ENCODE assay signal across 1 cellular context in genomic region chr13:82597737-82598136, GRCh38.
A peak's percentile ranks its signal among the peaks of the same experiment; 100 is the strongest.
TF ChIP-seq lines count a peak whose summit lies in the region.

No MANE protein-coding gene starts in this region.

TF ChIP-seq in H1, 55 proteins besides CTCF, POLR2A, EP300 and RAD21 (continued from another document):
- no peak for TF ChIP-seq RXRA (IDR thresholded peaks at IDR 0.05; ENCODE audit: insufficient read depth, low read depth, low read length)
- TF ChIP-seq SUZ12 (IDR thresholded peaks at IDR 0.05; ENCODE audit: low read length), result no peak
- no peak for TF ChIP-seq SAP30 (IDR thresholded peaks at IDR 0.05; ENCODE audit: insufficient read depth, insufficient replicate concordance, low read length)
- peak; percentile 84 for TF ChIP-seq SP1 (IDR thresholded peaks at IDR 0.05; ENCODE audit: low read depth, low read length)
- no peak for TF ChIP-seq CBX8 (IDR thresholded peaks at IDR 0.05; ENCODE audit: borderline replicate concordance, low read depth, low read length)
- TF ChIP-seq ATF3 (IDR thresholded peaks at IDR 0.05; ENCODE audit: insufficient read depth, low read depth, low read length), result no peak
- TF ChIP-seq YY1 (IDR thresholded peaks at IDR 0.05; ENCODE audit: low read depth, low read length), result no peak
- no peak for TF ChIP-seq KDM1A (IDR thresholded peaks at IDR 0.05; ENCODE audit: borderline replicate concordance, low read length)
- TF ChIP-seq TAF7 (optimal IDR thresholded peaks at IDR 0.05; ENCODE audit: borderline replicate concordance, low read depth, low read length), result no peak
- no peak for TF ChIP-seq CBX5 (IDR thresholded peaks at IDR 0.05; ENCODE audit: low read depth, low read length)
- no peak for TF ChIP-seq GTF2F1 (IDR thresholded peaks at IDR 0.05; ENCODE audit: borderline replicate concordance, low read depth, low read length)
- no peak for TF ChIP-seq ASH2L (IDR thresholded peaks at IDR 0.05; ENCODE audit: low read length)
- peak; percentile 95 for TF ChIP-seq CHD7 (IDR thresholded peaks at IDR 0.05; ENCODE audit: insufficient replicate concordance, low read length)
- TF ChIP-seq NANOG (IDR thresholded peaks at IDR 0.05; ENCODE audit: insufficient read depth, low read depth, low read length, poor library complexity, severe bottlenecking), result peak; percentile 64
- TF ChIP-seq RNF2 (IDR thresholded peaks at IDR 0.05; ENCODE audit: borderline replicate concordance, low read depth, low read length, missing control alignments, poor library complexity, severe bottlenecking), result no peak
- TF ChIP-seq BCL11A (IDR thresholded peaks at IDR 0.05; ENCODE audit: low read depth in 2 of 2, low read length in 2 of 2), result peak; percentile 44 to 97
- TF ChIP-seq SIRT6 (IDR thresholded peaks at IDR 0.05; ENCODE audit: low read length), result no peak
- no peak for TF ChIP-seq CHD1 (IDR thresholded peaks at IDR 0.05; ENCODE audit: low read depth, low read length)
- no peak for TF ChIP-seq RFX5 (IDR thresholded peaks at IDR 0.05; ENCODE audit: borderline replicate concordance, low read depth, low read length)
- no peak for TF ChIP-seq JUN (IDR thresholded peaks at IDR 0.05; ENCODE audit: low read depth, low read length)
- no peak for TF ChIP-seq SIN3A (conservative IDR thresholded peaks at IDR 0.05 in 1 of 2, IDR thresholded peaks at IDR 0.05 in 1 of 2; ENCODE audit: low read depth in 1 of 2, low read length in 2 of 2)
- no peak for TF ChIP-seq GABPA (IDR thresholded peaks at IDR 0.05; ENCODE audit: borderline replicate concordance, insufficient read depth, low read length)
